In genomic region chr2:23399674-23400261, GRCh38 we compare ENCODE assay signal across 11 cellular contexts. TPM values are rescaled to one million over a fixed set of nuclear protein-coding genes. Genes with fewer than 3 reads are reported as not detected.
DNase-seq lines count a peak whose midpoint lies in the region; ATAC-seq, FAIRE-seq and TF ChIP-seq lines count a peak whose summit lies in the region.
"Had no signal": no experiment of that assay in that cellular context is flagged by ENCODE, and none has a peak within 500 bp of the region (broad histone marks: within the 10 kb centered on the region; RNA-seq: fewer than 3 reads in every experiment).

No MANE protein-coding gene starts in this region.

- no peak for TF ChIP-seq POLR2A in GM12892 (IDR thresholded peaks at IDR 0.05; ENCODE audit: low read depth, low read length)

- DNase-seq in GM12892 (ENCODE audit: insufficient read length) (no peak), SW480 (ENCODE audit: low spot score) (peak; percentile 35), LoVo (ENCODE audit: low spot score) (no peak), NCI-H1105 (lab: John Stamatoyannopoulos, UW) (no peak), Right ventricle myocardium inferior (ENCODE audit: missing footprints) (no peak)
- DNase-seq in activated CD4-positive, alpha-beta T cell treated with anti-CD3 and anti-CD28 coated beads for 4 hours = no peak
- DNase-seq: HCEC 1CT, NCI-H1436 treated with DMSO at 0.1 percent for 48 hours, tibial artery had no signal

- FAIRE-seq in GM12892 (lab: Jason Lieb, UNC) = peak; percentile 89

- intact Hi-C loops in Right ventricle myocardium inferior (cut with DNase I) = no loop called here

- ATAC-seq in GM19452 (IDR thresholded peaks at IDR 0.05; ENCODE audit: unreplicated experiment) = peak; percentile 64
- ATAC-seq in HG03060 (IDR thresholded peaks at IDR 0.05; ENCODE audit: low read depth, unreplicated experiment) = peak; percentile 68
- no peak for ATAC-seq in Right ventricle myocardium inferior

RNA-seq across cellular contexts. Expression of gene KLHL29, which starts 14.8 kb away (rescaled TPM):
- 2.7 TPM for polyA plus RNA-seq in GM12892 (2012; ENCODE audit: missing spikeins)
- 0.54 TPM for total RNA-seq in Right ventricle myocardium inferior
